Comparison of ENCODE assay signal across 9 cellular contexts in the genomic region with DNA sequence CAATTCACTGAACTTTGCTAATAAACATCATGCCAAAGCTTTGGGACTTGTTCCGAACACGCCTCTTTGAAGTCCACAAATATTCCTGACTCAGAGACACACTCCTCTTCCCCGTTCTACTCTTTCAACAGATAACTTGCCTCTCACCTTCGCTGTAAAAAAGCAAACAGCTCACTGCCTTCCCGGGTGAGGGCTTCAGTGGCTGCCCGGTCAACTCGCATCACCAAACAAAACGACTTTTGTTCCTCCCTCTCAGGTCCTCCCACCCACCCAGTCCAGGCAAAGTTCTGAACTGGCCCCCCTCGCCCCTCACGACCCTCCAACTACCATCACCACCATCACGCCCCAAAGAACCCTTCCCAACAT. TPM values are rescaled to one million over a fixed set of nuclear protein-coding genes. Genes with fewer than 3 reads are reported as not detected.
DNase-seq lines count a peak whose midpoint lies in the region; ATAC-seq and TF ChIP-seq lines count a peak whose summit lies in the region.
"Had no signal": no experiment of that assay in that cellular context is flagged by ENCODE, and none has a peak within 500 bp of the region (broad histone marks: within the 10 kb centered on the region; RNA-seq: fewer than 3 reads in every experiment).

No MANE protein-coding gene starts in this region.

- CTCF ChIA-PET in GM10248 (lab: Yijun Ruan, JAX), result no interaction called here

- H3K27me3 ChIP-seq in sigmoid colon, result no peaks in the 10 kb centered on the region

- POLR2A ChIA-PET in GM10248 (lab: Yijun Ruan, JAX), result no interaction called here

- peaks cover 0 to 16% (median 2%) of the 10 kb centered on the region in 4 donors for H3K36me3 ChIP-seq in sigmoid colon

- ATAC-seq in HG03175 (IDR thresholded peaks at IDR 0.05; ENCODE audit: unreplicated experiment), result no peak
- ATAC-seq in HG02840 (IDR thresholded peaks at IDR 0.05; ENCODE audit: low FRiP score, unreplicated experiment), result no peak

- no peak for TF ChIP-seq CTCF in foreskin fibroblast (IDR thresholded peaks at IDR 0.05; ENCODE audit: low read depth, low read length)
- TF ChIP-seq CTCF in sigmoid colon (IDR thresholded peaks at IDR 0.05), result no peak
- TF ChIP-seq CTCF in GM10248 (IDR thresholded peaks at IDR 0.05; ENCODE audit: control extremely low read depth, extremely low read depth, low read depth, missing control alignments), result no peak

- peak overlapping the region; percentile 96 to 99 (median 98) for H3K27ac ChIP-seq in sigmoid colon

- intact Hi-C loops in sigmoid colon (cut with DNase I), result loop anchor here (2.0 to 5.0 kb wide), 2 partner anchors 83 to 115 kb away; partner anchors contain the start of gene DDAH1

- H3K9me3 ChIP-seq in sigmoid colon, result no peaks in the 10 kb centered on the region

- DNase-seq in H4 (ENCODE audit: low spot score), result peak; percentile 47
- peak; percentile 77 for DNase-seq in SW480 (ENCODE audit: low spot score)
- DNase-seq in foreskin fibroblast, result peak; percentile 69 to 74
- peak; percentile 77 for DNase-seq in sigmoid colon
- DNase-seq in NCI-H1105 (lab: John Stamatoyannopoulos, UW), result no peak
- DNase-seq in GM10248 (ENCODE audit: extremely low spot score), result no peak

- TF ChIP-seq EP300 in sigmoid colon (IDR thresholded peaks at IDR 0.05), result no peak

- H3K4me3 ChIP-seq in foreskin fibroblast (ENCODE audit: low read depth in 1 of 2, low read length in 2 of 2) (peak overlapping the region; percentile 78), sigmoid colon (peak overlapping the region; percentile 24 to 87 (median 68))

- whole genome bisulfite sequencing in sigmoid colon, 2 donors, result 2 to 3% methylated on average over 11 of the region's 11 CpGs

- H3K4me1 ChIP-seq in sigmoid colon, result peaks cover 0 to 62% (median 52%) of the 10 kb centered on the region in 4 donors

- TF ChIP-seq POLR2A in sigmoid colon (IDR thresholded peaks at IDR 0.05), result no peak

RNA-seq across cellular contexts. Expression of gene CCN1, which starts 0.5 kb away (rescaled TPM):
- total RNA-seq in H4 (2014; rRNA removed; shearing (Covaris generic)), result 6.7 and 10.4 TPM in 2 replicates
- 100 to 1,000 TPM in 2 of 4 donors, 10 to 100 TPM in 2; 28.2 to 150 (median 104) TPM for total RNA-seq in sigmoid colon
- polyA plus RNA-seq in sigmoid colon, result 10 to 100 TPM in 2 of 3 donors, 1 to 10 TPM in 1; 3.9 to 79.5 (median 22.8) TPM
- total RNA-seq: T-helper 2 cell treated with Interferon-gamma antibody and Interleukin-4, amounts not matched to agents 100 ng/mL and 5 ng/mL, for 36 hours had no signal

Comparison
In these comparisons a context has a peak if more than half of its experiments do, and no peak if none do; other contexts are left out.
1. DNase-seq: peak in H4 (single experiment), SW480 (single experiment), foreskin fibroblast (2 of 2) and sigmoid colon (single experiment); none in NCI-H1105 (single experiment) and GM10248 (single experiment).